Comparison of ENCODE assay signal across 38 cellular contexts in genomic region chr1:47887060-47887851, GRCh38.
"Had no signal": no experiment of that assay in that cellular context is flagged by ENCODE, and none has a peak within 500 bp of the region (broad histone marks: within the 10 kb centered on the region; RNA-seq: fewer than 3 reads in every experiment).

No MANE protein-coding gene starts in this region.

- FAIRE-seq: TTC549 had no signal

- H3K27ac ChIP-seq: brain microvascular endothelial cell, cardiac muscle cell, Peyer's patch, SJSA1 had no signal

- H3K36me3 Mint-ChIP-seq: activated naive CD4-positive, alpha-beta T cell treated with anti-CD3 and anti-CD28 coated beads, Interleukin-2, amount 50 U/mL, for 72 hours had no signal

- H3K9ac ChIP-seq: SK-N-SH had no signal

- H3K4me1 ChIP-seq: Peyer's patch had no signal

- DNase-seq: activated CD4-positive, alpha-beta T cell treated with anti-CD3 and anti-CD28 coated beads for 36 hours; activated CD4-positive, alpha-beta T cell treated with anti-CD3 and anti-CD28 coated beads, Interleukin-2, amount 10 ng/mL, durations not matched to agents 7 days and 5 days; activated CD4-positive, alpha-beta T cell treated with anti-CD3 and anti-CD28 coated beads, Interleukin-2, amount 50 U/mL, for 48 hours; activated CD8-positive, alpha-beta T cell treated with anti-CD3 and anti-CD28 coated beads, Interleukin-2, amount 10 ng/mL, durations not matched to agents 7 days and 5 days; activated gamma-delta T cell; activated naive CD4-positive, alpha-beta T cell treated with Interleukin-2 at 50 U/mL for 16 hours; activated T-cell treated with anti-CD3 and anti-CD28 coated beads, Interleukin-2, amount 50 U/mL, for 24 hours; amniotic stem cell; aorta; brain microvascular endothelial cell; Kasumi-1; KG1; MG63; NCI-H1048; NCI-H1105 treated with DMSO at 0.1 percent for 48 hours; NCI-H1436; NCI-H1694; NCI-H2029; NCI-H2107; NCI-H2171; NCI-H510A; NCI-H526; NCI-H748 treated with DMSO at 0.1 percent for 48 hours; NK-92 treated with Interleukin-12 subunit alpha and Interleukin-12 subunit beta, amount 100 ng/mL, for 24 hours; PC-3; Peyer's patch; RPMI8226; SHP77 treated with DMSO at 0.1 percent for 48 hours; SK-N-SH had no signal

- H3K4me2 ChIP-seq: SK-N-SH had no signal

- H3K4me3 ChIP-seq: cardiac muscle cell, MG63, Peyer's patch, SJSA1 had no signal

- ATAC-seq: activated CD4-positive, alpha-beta T cell treated with anti-CD3 and anti-CD28 coated beads for 36 hours; activated CD4-positive, CD25-positive, alpha-beta regulatory T cell treated with anti-CD3 and anti-CD28 coated beads, Interleukin-2, amount 50 U/mL, for 24 hours; activated CD8-positive, alpha-beta T cell treated with anti-CD3 and anti-CD28 coated beads, Interleukin-2, amount 10 ng/mL, durations not matched to agents 7 days and 5 days; activated naive CD4-positive, alpha-beta T cell treated with anti-CD3 and anti-CD28 coated beads, Interleukin-2, amount 50 U/mL, for 72 hours; PC-3 had no signal

- H3K4me3 Mint-ChIP-seq: activated CD4-positive, alpha-beta T cell treated with anti-CD3 and anti-CD28 coated beads for 36 hours; activated CD4-positive, alpha-beta T cell treated with anti-CD3 and anti-CD28 coated beads, Interleukin-2, amount 10 ng/mL, durations not matched to agents 7 days and 5 days; activated CD8-positive, alpha-beta T cell treated with anti-CD3 and anti-CD28 coated beads, Interleukin-2, amount 10 ng/mL, durations not matched to agents 7 days and 5 days; activated T-cell treated with anti-CD3 and anti-CD28 coated beads, Interleukin-2, amount 50 U/mL, for 24 hours; central memory CD8-positive, alpha-beta T cell; T-helper 1 cell treated with Interleukin-12 subunit alpha and Interleukin-12 subunit beta and Interleukin-4 antibody, amounts not matched to agents 30 μg/mL and 1 μg/mL, for 36 hours; T-helper 2 cell treated with Interferon-gamma antibody and Interleukin-4, amounts not matched to agents 5 μg/mL and 100 μg/mL, for 36 hours had no signal

- H3K4me1 Mint-ChIP-seq: activated CD4-positive, alpha-beta T cell treated with anti-CD3 and anti-CD28 coated beads for 36 hours; activated CD4-positive, alpha-beta T cell treated with anti-CD3 and anti-CD28 coated beads, Interleukin-2, amount 10 ng/mL, durations not matched to agents 7 days and 5 days; central memory CD8-positive, alpha-beta T cell had no signal

- H3K27me3 ChIP-seq: brain microvascular endothelial cell, MG63, Peyer's patch, SJSA1 had no signal

- H3K9me3 Mint-ChIP-seq: activated CD4-positive, alpha-beta T cell treated with anti-CD3 and anti-CD28 coated beads, Interleukin-2, amount 10 ng/mL, durations not matched to agents 7 days and 5 days; activated naive CD4-positive, alpha-beta T cell treated with anti-CD3 and anti-CD28 coated beads, Interleukin-2, amount 50 U/mL, for 72 hours; activated T-cell treated with anti-CD3 and anti-CD28 coated beads, Interleukin-2, amount 50 U/mL, for 24 hours; activated T-helper 2 cell treated with anti-CD3 and anti-CD28 coated beads, Interferon-gamma antibody, Interleukin-2, Interleukin-4, amounts not matched to agents 10 μg/mL and 5 μg/mL and 100 μg/mL, durations not matched to agents 14 hours and 24 hours and 36 hours; central memory CD8-positive, alpha-beta T cell; T-helper 1 cell treated with Interleukin-12 subunit alpha and Interleukin-12 subunit beta and Interleukin-4 antibody, amounts not matched to agents 30 μg/mL and 1 μg/mL, for 36 hours; T-helper 2 cell treated with Interferon-gamma antibody and Interleukin-4, amounts not matched to agents 5 μg/mL and 100 μg/mL, for 36 hours had no signal

- H3K9me3 ChIP-seq: MG63, Peyer's patch, SJSA1, SK-N-SH had no signal

- H3K36me3 ChIP-seq: brain microvascular endothelial cell, cardiac muscle cell, MG63, Peyer's patch, SJSA1 had no signal

- H3K27ac Mint-ChIP-seq: activated CD4-positive, alpha-beta T cell treated with anti-CD3 and anti-CD28 coated beads for 36 hours; activated CD4-positive, alpha-beta T cell treated with anti-CD3 and anti-CD28 coated beads, Interleukin-2, amount 10 ng/mL, durations not matched to agents 7 days and 5 days; activated CD8-positive, alpha-beta T cell treated with anti-CD3 and anti-CD28 coated beads, Interleukin-2, amount 10 ng/mL, durations not matched to agents 7 days and 5 days; activated naive CD4-positive, alpha-beta T cell treated with anti-CD3 and anti-CD28 coated beads, Interleukin-2, amount 50 U/mL, for 72 hours; activated T-cell treated with anti-CD3 and anti-CD28 coated beads, Interleukin-2, amount 50 U/mL, for 24 hours; activated T-helper 2 cell treated with anti-CD3 and anti-CD28 coated beads, Interferon-gamma antibody, Interleukin-2, Interleukin-4, amounts not matched to agents 10 μg/mL and 5 μg/mL and 100 μg/mL, durations not matched to agents 14 hours and 24 hours and 36 hours; T-helper 1 cell treated with Interleukin-12 subunit alpha and Interleukin-12 subunit beta and Interleukin-4 antibody, amounts not matched to agents 30 μg/mL and 1 μg/mL, for 36 hours; T-helper 2 cell treated with Interferon-gamma antibody and Interleukin-4, amounts not matched to agents 5 μg/mL and 100 μg/mL, for 36 hours had no signal
